In the genomic region with DNA sequence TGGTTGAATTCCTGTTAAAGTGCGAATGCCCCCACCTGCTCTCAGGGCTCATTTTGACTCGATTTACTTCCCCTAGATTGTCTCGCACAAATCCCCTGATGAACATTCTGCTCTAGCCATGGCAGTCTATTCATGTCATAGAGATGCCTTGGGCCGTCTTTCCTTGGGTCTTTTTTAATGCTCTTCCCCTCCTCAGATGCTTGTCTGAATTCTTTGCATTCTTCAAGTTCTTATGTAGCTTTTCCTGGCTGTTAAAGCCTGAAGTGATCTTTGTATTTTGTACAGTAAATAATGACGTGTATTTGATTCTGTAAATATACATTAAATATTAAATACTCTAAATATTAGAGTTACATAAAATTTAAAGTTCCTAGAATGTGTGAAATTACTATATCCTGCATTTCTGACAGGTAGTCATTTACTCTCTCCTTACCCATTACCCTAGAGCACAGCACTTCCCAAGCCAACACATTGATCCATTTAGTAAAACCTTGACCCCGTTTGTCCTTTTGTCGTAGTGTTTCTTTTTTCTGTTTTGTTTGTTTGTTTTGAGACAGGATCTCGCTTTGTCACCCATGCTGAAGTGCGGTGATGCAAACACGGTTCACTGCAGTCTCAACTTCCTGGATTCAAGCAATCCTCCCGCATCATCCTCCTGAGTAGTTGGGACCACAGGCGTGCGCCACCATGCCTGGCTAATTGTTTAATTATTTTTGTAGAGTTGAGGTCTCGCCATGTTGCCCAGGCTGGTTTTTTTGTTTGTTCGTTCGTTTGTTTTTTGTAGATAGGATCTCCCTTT, we compare ENCODE assay signal across 15 cellular contexts. TPM values are rescaled to one million over a fixed set of nuclear protein-coding genes. Genes with fewer than 3 reads are reported as not detected.
A peak's percentile ranks its signal among the peaks of the same experiment; 100 is the strongest.
DNase-seq lines count a peak whose midpoint lies in the region; ATAC-seq, FAIRE-seq and TF ChIP-seq lines count a peak whose summit lies in the region.
"Had no signal": no experiment of that assay in that cellular context is flagged by ENCODE, and none has a peak within 500 bp of the region (broad histone marks: within the 10 kb centered on the region; RNA-seq: fewer than 3 reads in every experiment).

No MANE protein-coding gene starts in this region.

- no peak for FAIRE-seq in endothelial cell of umbilical vein (lab: Jason Lieb, UNC)

- DNase-seq in DMS53 (lab: John Stamatoyannopoulos, UW) (peak; percentile 77), NCI-H226 (peak; percentile 28), endothelial cell of umbilical vein (ENCODE audit: low read depth, low spot score) (peak; percentile 21), nephron progenitor cell (no peak), mucosa of gallbladder (ENCODE audit: low spot score) (no peak), suprapubic skin (ENCODE audit: low spot score in 2 of 2) (no peak), spleen (no peak)
- no peak for DNase-seq in naive thymus-derived CD4-positive, alpha-beta T cell
- DNase-seq: esophagus squamous epithelium; NCI-H1105; NCI-H774; stimulated activated CD4-positive, alpha-beta T cell treated with anti-CD3 and anti-CD28 coated beads, Interleukin-2, amount 100 ng/mL, for 24 hours; stimulated activated naive B cell treated with anti-CD40 and anti-IgM and Interleukin-4, amounts not matched to agents 10 μg/mL and 1 μg/mL and 100 μg/mL, for 72 hours had no signal

- H3K9me3 Mint-ChIP-seq in nephron progenitor cell, result peaks cover 14% of the 10 kb centered on the region
- no peaks in the 10 kb centered on the region for H3K9me3 Mint-ChIP-seq in naive thymus-derived CD4-positive, alpha-beta T cell
- H3K9me3 Mint-ChIP-seq: activated T-helper 2 cell treated with anti-CD3 and anti-CD28 coated beads, Interferon-gamma antibody, Interleukin-2, Interleukin-4, amounts not matched to agents 10 μg/mL and 5 μg/mL and 100 μg/mL, durations not matched to agents 14 hours and 24 hours and 36 hours had no signal

- H3K27me3 ChIP-seq in endothelial cell of umbilical vein (ENCODE audit: control insufficient read depth in 2 of 2, insufficient read depth in 2 of 2, low read length in 2 of 2) (no peaks in the 10 kb centered on the region), suprapubic skin (no peaks in the 10 kb centered on the region), spleen (replicated peaks in 1 of 7) (no peaks in the 10 kb centered on the region)
- H3K27me3 ChIP-seq in naive thymus-derived CD4-positive, alpha-beta T cell (ENCODE audit: control insufficient read depth in 2 of 2, insufficient read depth in 2 of 2, low read length in 2 of 2), result no peaks in the 10 kb centered on the region
- H3K27me3 ChIP-seq: esophagus squamous epithelium had no signal

- H3K9me3 ChIP-seq in endothelial cell of umbilical vein (replicated peaks; ENCODE audit: control insufficient read depth, insufficient read depth, low read length) (no peaks in the 10 kb centered on the region), suprapubic skin (no peaks in the 10 kb centered on the region), spleen (no peaks in the 10 kb centered on the region)
- H3K9me3 ChIP-seq in naive thymus-derived CD4-positive, alpha-beta T cell (ENCODE audit: control insufficient read depth in 2 of 3, low read length in 3 of 3), result no peaks in the 10 kb centered on the region
- H3K9me3 ChIP-seq: esophagus squamous epithelium had no signal

- no peaks in the 10 kb centered on the region for H3K79me2 ChIP-seq in endothelial cell of umbilical vein (ENCODE audit: control insufficient read depth, insufficient read depth, low read length)

- WGBS in suprapubic skin, result 87% methylated on average over 16 of the region's 16 CpGs
- 88 to 91% (median 89%) methylated on average over 16 of the region's 16 CpGs for WGBS in spleen, 5 donors

- H3K4me1 ChIP-seq in endothelial cell of umbilical vein (ENCODE audit: control insufficient read depth, extremely low read depth, insufficient read depth, low read length) (peaks cover 7% of the 10 kb centered on the region), suprapubic skin (no peaks in the 10 kb centered on the region), spleen (no peaks in the 10 kb centered on the region)
- H3K4me1 ChIP-seq in naive thymus-derived CD4-positive, alpha-beta T cell (ENCODE audit: control insufficient read depth in 2 of 2, insufficient read depth in 2 of 2, low read length in 2 of 2), result no peaks in the 10 kb centered on the region
- H3K4me1 ChIP-seq: esophagus squamous epithelium had no signal

- no peaks in the 10 kb centered on the region for H3K27me3 Mint-ChIP-seq in nephron progenitor cell (ENCODE audit: low read depth, poor library complexity)
- no peaks in the 10 kb centered on the region for H3K27me3 Mint-ChIP-seq in naive thymus-derived CD4-positive, alpha-beta T cell
- H3K27me3 Mint-ChIP-seq: stimulated activated naive B cell treated with anti-CD40 and anti-IgM and Interleukin-4, amounts not matched to agents 10 μg/mL and 1 μg/mL and 100 μg/mL, for 72 hours had no signal

- H3K36me3 ChIP-seq in endothelial cell of umbilical vein (ENCODE audit: control insufficient read depth in 2 of 2, extremely low read depth in 1 of 2, insufficient read depth in 2 of 2, low read length in 2 of 2) (peaks cover 2 to 4% of the 10 kb centered on the region in 2 experiments), suprapubic skin (peaks cover 40% of the 10 kb centered on the region), spleen (peaks cover 0 to 80% (median 21%) of the 10 kb centered on the region in 6 donors)
- peaks cover 0 to 16% (median 0%) of the 10 kb centered on the region in 3 experiments for H3K36me3 ChIP-seq in naive thymus-derived CD4-positive, alpha-beta T cell (ENCODE audit: control insufficient read depth in 2 of 3, insufficient read depth in 3 of 3, low read length in 3 of 3)

- no peak overlapping the region for H3K4me3 Mint-ChIP-seq in nephron progenitor cell
- H3K4me3 Mint-ChIP-seq in naive thymus-derived CD4-positive, alpha-beta T cell, result no peak overlapping the region
- H3K4me3 Mint-ChIP-seq: stimulated activated naive B cell treated with anti-CD40 and anti-IgM and Interleukin-4, amounts not matched to agents 10 μg/mL and 1 μg/mL and 100 μg/mL, for 72 hours had no signal

- intact Hi-C loops in endothelial cell of umbilical vein (cut with micrococcal nuclease), result no loop called here
- intact Hi-C loops in spleen (cut with DNase I; ENCODE audit: low total_unique reads), result no loop called here
- intact Hi-C loops in naive thymus-derived CD4-positive, alpha-beta T cell (cut with micrococcal nuclease), result no loop called here

- H3K36me3 Mint-ChIP-seq in nephron progenitor cell (ENCODE audit: low read depth), result peaks cover 97% of the 10 kb centered on the region
- H3K36me3 Mint-ChIP-seq in naive thymus-derived CD4-positive, alpha-beta T cell, result peaks cover 5 to 40% (median 24%) of the 10 kb centered on the region in 5 donors

- H3K4me1 Mint-ChIP-seq in nephron progenitor cell, result peaks cover 8% of the 10 kb centered on the region
- H3K4me1 Mint-ChIP-seq in naive thymus-derived CD4-positive, alpha-beta T cell, result peaks cover 0 to 2% (median 0%) of the 10 kb centered on the region in 7 donors

- CTCF ChIA-PET in endothelial cell of umbilical vein (lab: Charles Lee), result no interaction called here
- CTCF ChIA-PET in naive thymus-derived CD4-positive, alpha-beta T cell (lab: Charles Lee), result no interaction called here

- H2AFZ ChIP-seq in endothelial cell of umbilical vein (ENCODE audit: low read depth, low read length), result no peak overlapping the region

- TF ChIP-seq POLR2A in endothelial cell of umbilical vein (IDR thresholded peaks at IDR 0.05; ENCODE audit: low read depth, low read length), result no peak
- no peak for TF ChIP-seq POLR2A in suprapubic skin (IDR thresholded peaks at IDR 0.05)
- TF ChIP-seq POLR2A in spleen (IDR thresholded peaks at IDR 0.05), result no peak

- H3K4me3 ChIP-seq in endothelial cell of umbilical vein (replicated peaks in 1 of 3; ENCODE audit: insufficient read depth in 1 of 3, low read depth in 1 of 3, low read length in 3 of 3), result no peak overlapping the region
- H3K4me3 ChIP-seq in suprapubic skin, result no peak overlapping the region
- no peak overlapping the region for H3K4me3 ChIP-seq in spleen
- H3K4me3 ChIP-seq in naive thymus-derived CD4-positive, alpha-beta T cell (ENCODE audit: low read length), result no peak overlapping the region
- H3K4me3 ChIP-seq: esophagus squamous epithelium had no signal

- H3K9ac ChIP-seq in endothelial cell of umbilical vein (replicated peaks; ENCODE audit: extremely low read depth, insufficient read depth, low read length), result no peak overlapping the region

- peak overlapping the region; percentile 53 for H3K27ac Mint-ChIP-seq in nephron progenitor cell
- H3K27ac Mint-ChIP-seq in naive thymus-derived CD4-positive, alpha-beta T cell, result peak overlapping the region in 2 of 9 donors; percentile 5 to 36
- H3K27ac Mint-ChIP-seq: activated T-helper 2 cell treated with anti-CD3 and anti-CD28 coated beads, Interferon-gamma antibody, Interleukin-2, Interleukin-4, amounts not matched to agents 10 μg/mL and 5 μg/mL and 100 μg/mL, durations not matched to agents 14 hours and 24 hours and 36 hours had no signal

- POLR2A ChIA-PET in endothelial cell of umbilical vein (lab: Charles Lee), result no interaction called here
- POLR2A ChIA-PET in naive thymus-derived CD4-positive, alpha-beta T cell (lab: Charles Lee), result no interaction called here

- BruUV-seq in endothelial cell of umbilical vein (replicated peaks; lab: Mats Ljungman, UMichigan), result no TSS peak

- no peaks in the 10 kb centered on the region for H3K9me1 ChIP-seq in endothelial cell of umbilical vein (replicated peaks; ENCODE audit: control insufficient read depth, extremely low read depth, insufficient read depth, low read length)

- no peak for ATAC-seq in naive thymus-derived CD4-positive, alpha-beta T cell
- ATAC-seq: activated CD4-positive, CD25-positive, alpha-beta regulatory T cell treated with anti-CD3 and anti-CD28 coated beads, Interleukin-2, amount 50 U/mL, for 24 hours; stimulated activated naive B cell treated with anti-CD40 and anti-IgM and Interleukin-4, amounts not matched to agents 10 μg/mL and 1 μg/mL and 100 μg/mL, for 72 hours had no signal

- TF ChIP-seq CTCF in endothelial cell of umbilical vein (IDR thresholded peaks at IDR 0.05; ENCODE audit: extremely low read depth in 1 of 2, insufficient read depth in 1 of 2, low read depth in 1 of 2, low read length in 2 of 2) (no peak), nephron progenitor cell (IDR thresholded peaks at IDR 0.05) (no peak), suprapubic skin (IDR thresholded peaks at IDR 0.05) (no peak), spleen (IDR thresholded peaks at IDR 0.05 in 8 of 11, conservative IDR thresholded peaks at IDR 0.05 in 3 of 11) (no peak)

- peaks cover 2% of the 10 kb centered on the region for H4K20me1 ChIP-seq in endothelial cell of umbilical vein (replicated peaks; ENCODE audit: control insufficient read depth, extremely low read depth, insufficient read depth, low read length)

- peak overlapping the region; percentile 25 for H3K27ac ChIP-seq in endothelial cell of umbilical vein (ENCODE audit: insufficient read depth, low read depth, low read length)
- H3K27ac ChIP-seq in suprapubic skin, result no peak overlapping the region
- no peak overlapping the region for H3K27ac ChIP-seq in spleen
- H3K27ac ChIP-seq in naive thymus-derived CD4-positive, alpha-beta T cell (ENCODE audit: low read depth, low read length), result no peak overlapping the region
- H3K27ac ChIP-seq: esophagus squamous epithelium had no signal

- no peak for TF ChIP-seq EP300 in suprapubic skin (IDR thresholded peaks at IDR 0.05)

- dilution Hi-C loops in endothelial cell of umbilical vein (cut with MboI; ENCODE audit: extremely low pct_ligation_motif_present, low sequenced_read_pairs), result no loop called here

- H3K4me2 ChIP-seq in endothelial cell of umbilical vein (ENCODE audit: insufficient read depth, low read length), result no peak overlapping the region

RNA-seq across cellular contexts. Expression of a gene that starts 47.9 kb away (rescaled TPM):
- total RNA-seq in endothelial cell of umbilical vein (59.1 and 59.9 TPM in 2 replicates), mucosa of gallbladder (20.7 TPM), suprapubic skin (10 to 100 TPM; 12.8 to 35.8 (median 19.7) TPM), spleen (10 to 100 TPM; 20.7 to 33.5 (median 28.7) TPM)
- polyA plus RNA-seq in endothelial cell of umbilical vein (30.2 and 31.0 TPM in 2 replicates), spleen (1 to 10 TPM; 4.6 to 8.6 (median 5.2) TPM)
- 31.4 and 32.0 TPM in 2 replicates for polyA plus RNA-seq in endothelial cell of umbilical vein (2011; cell fraction: cytosol; rRNA removed)
- polyA plus RNA-seq in endothelial cell of umbilical vein (2011; cell fraction: nucleus; rRNA removed), result 71.3 and 71.9 TPM in 2 replicates
- polyA plus RNA-seq in endothelial cell of umbilical vein (2012), result 22.8 and 22.9 TPM in 2 replicates
- 49.5 and 57.4 TPM in 2 replicates for polyA minus RNA-seq in endothelial cell of umbilical vein
- polyA minus RNA-seq in endothelial cell of umbilical vein (2011; cell fraction: cytosol; rRNA and poly(A)+ RNA removed), result 21.6 TPM
- 73.7 and 85.7 TPM in 2 replicates for polyA minus RNA-seq in endothelial cell of umbilical vein (2011; cell fraction: nucleus; rRNA and poly(A)+ RNA removed)
- total RNA-seq in naive thymus-derived CD4-positive, alpha-beta T cell, result 10 to 100 TPM; 20.6 to 61.4 (median 21.9) TPM
- 1 to 10 TPM; 5.5 to 7.7 TPM for polyA plus RNA-seq in naive thymus-derived CD4-positive, alpha-beta T cell

Comparison
In these comparisons a context has a peak if more than half of its experiments do, and no peak if none do; other contexts are left out.
1. DNase-seq: peak in DMS53 (single experiment), NCI-H226 (single experiment) and endothelial cell of umbilical vein (single experiment); none in nephron progenitor cell (single experiment), mucosa of gallbladder (single experiment), suprapubic skin (0 of 2), spleen (single experiment) and naive thymus-derived CD4-positive, alpha-beta T cell (0 of 9).